In genomic region chr6:146902846-146903245, GRCh38 we compare ENCODE assay signal across 20 cellular contexts.
"Had no signal": no experiment of that assay in that cellular context is flagged by ENCODE, and none has a peak within 500 bp of the region (broad histone marks: within the 10 kb centered on the region; RNA-seq: fewer than 3 reads in every experiment).

No MANE protein-coding gene starts in this region.

- H3K4me1 Mint-ChIP-seq: activated B cell treated with CpG ODN at 0.5 μM for 24 hours; activated CD4-positive, alpha-beta T cell treated with anti-CD3 and anti-CD28 coated beads, Interleukin-2, amount 10 ng/mL, durations not matched to agents 7 days and 5 days; activated naive CD4-positive, alpha-beta T cell treated with anti-CD3 and anti-CD28 coated beads, Interleukin-2, amount 50 U/mL, for 24 hours; immature natural killer cell; natural killer cell; stimulated activated naive B cell treated with anti-CD40 and anti-IgM and Interleukin-4, amounts not matched to agents 10 μg/mL and 1 μg/mL and 100 μg/mL, for 72 hours had no signal

- H3K27me3 ChIP-seq: transverse colon had no signal

- H3K4me1 ChIP-seq: transverse colon had no signal

- DNase-seq: activated B cell treated with CpG ODN at 0.5 μM for 24 hours; activated CD4-positive, alpha-beta T cell treated with anti-CD3 and anti-CD28 coated beads, Interleukin-2, amount 10 ng/mL, durations not matched to agents 7 days and 5 days; activated CD8-positive, alpha-beta memory T cell treated with anti-CD3 and anti-CD28 coated beads for 24 hours; activated T-cell treated with anti-CD3 and anti-CD28 coated beads for 4 hours; effector memory CD8-positive, alpha-beta T cell; glutamatergic neuron; immature natural killer cell; left cardiac atrium; natural killer cell; stimulated activated CD4-positive, alpha-beta T cell treated with anti-CD3 and anti-CD28 coated beads, Interleukin-2, amount 100 ng/mL, for 24 hours; stimulated activated naive B cell treated with anti-CD40 and anti-IgM and Interleukin-4, amounts not matched to agents 10 μg/mL and 1 μg/mL and 100 μg/mL, for 72 hours; substantia nigra; T-helper 17 cell; transverse colon had no signal

- ATAC-seq: effector memory CD8-positive, alpha-beta T cell; left cardiac atrium; natural killer cell; sciatic nerve; stimulated activated naive B cell treated with anti-CD40 and anti-IgM and Interleukin-4, amounts not matched to agents 10 μg/mL and 1 μg/mL and 100 μg/mL, for 72 hours; T-helper 17 cell had no signal

- H3K36me3 Mint-ChIP-seq: activated naive CD4-positive, alpha-beta T cell treated with anti-CD3 and anti-CD28 coated beads, Interleukin-2, amount 50 U/mL, for 24 hours; brain; immature natural killer cell; natural killer cell; stimulated activated naive B cell treated with anti-CD40 and anti-IgM and Interleukin-4, amounts not matched to agents 10 μg/mL and 1 μg/mL and 100 μg/mL, for 72 hours had no signal

- H3K9me3 Mint-ChIP-seq: activated B cell treated with CpG ODN at 0.5 μM for 24 hours; activated CD4-positive, alpha-beta T cell treated with anti-CD3 and anti-CD28 coated beads, Interleukin-2, amount 10 ng/mL, durations not matched to agents 7 days and 5 days; activated naive CD4-positive, alpha-beta T cell treated with anti-CD3 and anti-CD28 coated beads, Interleukin-2, amount 50 U/mL, for 24 hours; activated T-helper 2 cell treated with anti-CD3 and anti-CD28 coated beads, Interferon-gamma antibody, Interleukin-2, Interleukin-4, amounts not matched to agents 10 μg/mL and 5 μg/mL and 100 μg/mL, durations not matched to agents 14 hours and 24 hours and 36 hours; dendritic cell treated with granulocyte-macrophage colony-stimulating factor and Interleukin-4, amounts not matched to agents 40 ng/mL and 50 ng/mL, for 4 days; effector memory CD8-positive, alpha-beta T cell; immature natural killer cell; natural killer cell; stimulated activated naive B cell treated with anti-CD40 and anti-IgM and Interleukin-4, amounts not matched to agents 10 μg/mL and 1 μg/mL and 100 μg/mL, for 72 hours had no signal

- H3K27ac ChIP-seq: transverse colon had no signal

- H3K36me3 ChIP-seq: transverse colon had no signal

- H3K27me3 Mint-ChIP-seq: activated B cell treated with CpG ODN at 0.5 μM for 24 hours; activated CD4-positive, alpha-beta T cell treated with anti-CD3 and anti-CD28 coated beads, Interleukin-2, amount 10 ng/mL, durations not matched to agents 7 days and 5 days; activated naive CD4-positive, alpha-beta T cell treated with anti-CD3 and anti-CD28 coated beads, Interleukin-2, amount 50 U/mL, for 24 hours; dendritic cell treated with granulocyte-macrophage colony-stimulating factor and Interleukin-4, amounts not matched to agents 40 ng/mL and 50 ng/mL, for 4 days; progenitor cell of endocrine pancreas; stimulated activated naive B cell treated with anti-CD40 and anti-IgM and Interleukin-4, amounts not matched to agents 10 μg/mL and 1 μg/mL and 100 μg/mL, for 72 hours had no signal

- H3K9me3 ChIP-seq: transverse colon had no signal

- H3K4me3 Mint-ChIP-seq: activated B cell treated with CpG ODN at 0.5 μM for 24 hours; activated CD4-positive, alpha-beta T cell treated with anti-CD3 and anti-CD28 coated beads, Interleukin-2, amount 10 ng/mL, durations not matched to agents 7 days and 5 days; activated naive CD4-positive, alpha-beta T cell treated with anti-CD3 and anti-CD28 coated beads, Interleukin-2, amount 50 U/mL, for 24 hours; brain; dendritic cell treated with granulocyte-macrophage colony-stimulating factor and Interleukin-4, amounts not matched to agents 40 ng/mL and 50 ng/mL, for 4 days; effector memory CD8-positive, alpha-beta T cell; immature natural killer cell; natural killer cell; stimulated activated naive B cell treated with anti-CD40 and anti-IgM and Interleukin-4, amounts not matched to agents 10 μg/mL and 1 μg/mL and 100 μg/mL, for 72 hours; T-helper 17 cell had no signal

- H3K4me3 ChIP-seq: transverse colon had no signal

- H3K27ac Mint-ChIP-seq: activated B cell treated with CpG ODN at 0.5 μM for 24 hours; activated CD4-positive, alpha-beta T cell treated with anti-CD3 and anti-CD28 coated beads, Interleukin-2, amount 10 ng/mL, durations not matched to agents 7 days and 5 days; activated naive CD4-positive, alpha-beta T cell treated with anti-CD3 and anti-CD28 coated beads, Interleukin-2, amount 50 U/mL, for 24 hours; activated T-helper 2 cell treated with anti-CD3 and anti-CD28 coated beads, Interferon-gamma antibody, Interleukin-2, Interleukin-4, amounts not matched to agents 10 μg/mL and 5 μg/mL and 100 μg/mL, durations not matched to agents 14 hours and 24 hours and 36 hours; brain; dendritic cell treated with granulocyte-macrophage colony-stimulating factor and Interleukin-4, amounts not matched to agents 40 ng/mL and 50 ng/mL, for 4 days; effector memory CD8-positive, alpha-beta T cell; immature natural killer cell; natural killer cell; progenitor cell of endocrine pancreas; stimulated activated naive B cell treated with anti-CD40 and anti-IgM and Interleukin-4, amounts not matched to agents 10 μg/mL and 1 μg/mL and 100 μg/mL, for 72 hours; T-helper 17 cell had no signal
